Comparison of ENCODE assay signal across 8 cellular contexts in genomic region chr5:172454355-172455086, GRCh38. TPM values are rescaled to one million over a fixed set of nuclear protein-coding genes. Genes with fewer than 3 reads are reported as not detected.
A peak's percentile ranks its signal among the peaks of the same experiment; 100 is the strongest.
DNase-seq lines count a peak whose midpoint lies in the region; ATAC-seq and TF ChIP-seq lines count a peak whose summit lies in the region.

Gene SH3PXD2B (minus strand): TSS chr5:172454525. CDS start chr5:172454352, 173 bp downstream.

- TF ChIP-seq CTCF in brain microvascular endothelial cell (IDR thresholded peaks at IDR 0.05; ENCODE audit: low read depth, low read length, missing control alignments) (no peak), retinal pigment epithelial cell (conservative IDR thresholded peaks at IDR 0.05; ENCODE audit: low read depth, low read length) (no peak)

- peak within 1 kb of the TSS; percentile 93 for H3K4me3 ChIP-seq in brain microvascular endothelial cell (ENCODE audit: low read depth, low read length)
- peak within 1 kb of the TSS; percentile 98 for H3K4me3 ChIP-seq in iPS DF 6.9 (ENCODE audit: low read length)
- H3K4me3 ChIP-seq in retinal pigment epithelial cell (ENCODE audit: low read length) = peak within 1 kb of the TSS; percentile 81

- no peaks in the 10 kb centered on the region for H3K9me3 ChIP-seq in iPS DF 6.9 (ENCODE audit: control insufficient read depth, insufficient read depth, low read length)

- ATAC-seq in HG03103 (IDR thresholded peaks at IDR 0.05; ENCODE audit: low read depth, unreplicated experiment) (peak; percentile 56), GM18517 (IDR thresholded peaks at IDR 0.05; ENCODE audit: unreplicated experiment) (no peak), HG02840 (IDR thresholded peaks at IDR 0.05; ENCODE audit: low FRiP score, unreplicated experiment) (no peak)

- peak; percentile 77 for DNase-seq in Daoy (ENCODE audit: low read depth)
- DNase-seq in SK-MEL-5 (ENCODE audit: low read depth, low spot score) = peak; percentile 46
- no peak for DNase-seq in brain microvascular endothelial cell
- no peak for DNase-seq in iPS DF 6.9 (ENCODE audit: low read depth, low spot score)
- no peak for DNase-seq in retinal pigment epithelial cell (ENCODE audit: low read depth)

- peaks cover 9% of the 10 kb centered on the region; the same call in 1 of the 2 replicates for H3K4me1 ChIP-seq in iPS DF 6.9 (ENCODE audit: control insufficient read depth, insufficient read depth, low read length)

- H3K27me3 ChIP-seq in brain microvascular endothelial cell (replicated peaks) (no peaks in the 10 kb centered on the region), iPS DF 6.9 (ENCODE audit: control insufficient read depth, insufficient read depth, low read length) (no peaks in the 10 kb centered on the region)

- H3K36me3 ChIP-seq in brain microvascular endothelial cell (replicated peaks) (no peaks in the 10 kb centered on the region), iPS DF 6.9 (ENCODE audit: control insufficient read depth, insufficient read depth, low read length) (no peaks in the 10 kb centered on the region)

- peak within 1 kb of the TSS; percentile 72 for H3K27ac ChIP-seq in brain microvascular endothelial cell
- no peak within 1 kb of the TSS for H3K27ac ChIP-seq in iPS DF 6.9 (ENCODE audit: low read length)

- in situ Hi-C loops in SK-MEL-5 (cut with HindIII; ENCODE audit: low pct_unique_long_range_greater_than_20kb, low sequenced_read_pairs) = no loop called here
- in situ Hi-C loops in brain microvascular endothelial cell (cut with HindIII; ENCODE audit: low pct_ligation_motif_present, low sequenced_read_pairs) = no loop called here

- WGBS in iPS DF 6.9 (ENCODE audit: insufficient coverage, insufficient read length) = no CpG with 5 or more reads among the region's 90 CpGs

RNA-seq across cellular contexts. Expression of gene SH3PXD2B, which starts in this region (rescaled TPM):
- 10.9 and 13.7 TPM in 2 replicates for total RNA-seq in Daoy (2014; rRNA removed; shearing (Covaris generic))
- 90.2 and 92.6 TPM in 2 replicates for total RNA-seq in SK-MEL-5 (2014; rRNA removed; shearing (Covaris generic))
- polyA plus RNA-seq in SK-MEL-5 (2015; cell fraction: cytosol; rRNA removed) = 80.3 and 104 TPM in 2 replicates
- polyA plus RNA-seq in SK-MEL-5 (2015; cell fraction: nucleus; rRNA removed) = 48.9 and 54.6 TPM in 2 replicates

Comparison
In these comparisons a context has a peak if more than half of its experiments do, and no peak if none do; other contexts are left out.
1. DNase-seq: peak in Daoy (single experiment) and SK-MEL-5 (single experiment); none in brain microvascular endothelial cell (single experiment), iPS DF 6.9 (single experiment) and retinal pigment epithelial cell (single experiment).
2. Peak in every context shown above with its lines, with median percentiles within 50 percentile points of each other: H3K4me3 ChIP-seq.